Comparison of ENCODE assay signal across 1 cellular context in genomic region chr22:39396156-39396796, GRCh38.
TF ChIP-seq lines count a peak whose summit lies in the region.

No MANE protein-coding gene starts in this region.

TF ChIP-seq in HEK293, 187 proteins besides CTCF, POLR2A, EP300 and RAD21:
- TF ChIP-seq, protein P1, sequence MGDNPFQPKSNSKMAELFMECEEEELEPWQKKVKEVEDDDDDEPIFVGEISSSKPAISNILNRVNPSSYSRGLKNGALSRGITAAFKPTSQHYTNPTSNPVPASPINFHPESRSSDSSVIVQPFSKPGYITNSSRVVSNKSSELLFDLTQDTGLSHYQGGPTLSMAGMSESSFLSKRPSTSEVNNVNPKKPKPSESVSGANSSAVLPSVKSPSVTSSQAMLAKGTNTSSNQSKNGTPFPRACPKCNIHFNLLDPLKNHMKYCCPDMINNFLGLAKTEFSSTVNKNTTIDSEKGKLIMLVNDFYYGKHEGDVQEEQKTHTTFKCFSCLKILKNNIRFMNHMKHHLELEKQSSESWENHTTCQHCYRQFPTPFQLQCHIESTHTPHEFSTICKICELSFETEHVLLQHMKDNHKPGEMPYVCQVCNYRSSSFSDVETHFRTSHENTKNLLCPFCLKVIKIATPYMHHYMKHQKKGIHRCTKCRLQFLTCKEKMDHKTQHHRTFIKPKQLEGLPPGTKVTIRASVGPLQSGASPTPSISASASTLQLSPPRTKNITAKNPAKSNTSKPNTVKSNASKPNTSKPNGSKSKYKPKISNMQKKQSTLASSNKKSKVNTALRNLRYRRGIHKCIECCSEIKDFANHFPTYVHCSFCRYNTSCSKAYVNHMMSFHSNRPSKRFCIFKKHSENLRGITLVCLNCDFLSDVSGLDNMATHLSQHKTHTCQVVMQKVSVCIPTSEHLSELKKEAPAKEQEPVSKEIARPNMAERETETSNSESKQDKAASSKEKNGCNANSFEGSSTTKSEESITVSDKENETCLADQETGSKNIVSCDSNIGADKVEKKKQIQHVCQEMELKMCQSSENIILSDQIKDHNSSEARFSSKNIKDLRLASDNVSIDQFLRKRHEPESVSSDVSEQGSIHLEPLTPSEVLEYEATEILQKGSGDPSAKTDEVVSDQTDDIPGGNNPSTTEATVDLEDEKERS (tag by site-specific recombination; IDR thresholded peaks at IDR 0.05), result no peak
- peak; percentile 78 for TF ChIP-seq ZIC2 (tag by site-specific recombination; IDR thresholded peaks at IDR 0.05)
